ENCODE assay signal across 1 cellular context in genomic region chr10:4003348-4003973, GRCh38.
TF ChIP-seq lines count a peak whose summit lies in the region.

No MANE protein-coding gene starts in this region.

TF ChIP-seq in GM12878, 131 proteins besides CTCF, POLR2A, EP300 and RAD21 (continued from another document):
- TF ChIP-seq PRDM15 (CRISPR knock-in tag; IDR thresholded peaks at IDR 0.05) (no peak), SMC3 (IDR thresholded peaks at IDR 0.05; ENCODE audit: borderline replicate concordance, low read length) (0 out of 2 replicates have a peak, but pooled peaks have one; percentile 1), ZBTB11 (CRISPR knock-in tag; IDR thresholded peaks at IDR 0.05) (no peak), CHD4 (IDR thresholded peaks at IDR 0.05) (no peak), MLLT1 (IDR thresholded peaks at IDR 0.05) (no peak), TARDBP (IDR thresholded peaks at IDR 0.05; ENCODE audit: borderline replicate concordance) (no peak), CEBPZ (IDR thresholded peaks at IDR 0.05; ENCODE audit: low read depth, low read length) (no peak), EZH2 (IDR thresholded peaks at IDR 0.05; ENCODE audit: borderline replicate concordance, control insufficient read depth, low read depth, low read length) (no peak), ZBTB4 (CRISPR knock-in tag; IDR thresholded peaks at IDR 0.05) (no peak), EGR1 (IDR thresholded peaks at IDR 0.05; ENCODE audit: borderline replicate concordance in 1 of 2, low read depth in 2 of 2, low read length in 2 of 2) (no peak), ZBTB33 (IDR thresholded peaks at IDR 0.05) (no peak), KLF5 (IDR thresholded peaks at IDR 0.05; ENCODE audit: partially characterized antibody) (no peak), BMI1 (IDR thresholded peaks at IDR 0.05; ENCODE audit: borderline replicate concordance) (no peak), FOS (IDR thresholded peaks at IDR 0.05; ENCODE audit: borderline replicate concordance, extremely low read depth, insufficient read length) (no peak), SUPT20H (IDR thresholded peaks at IDR 0.05; ENCODE audit: borderline replicate concordance, control insufficient read depth, low read depth, low read length) (no peak), NR2C2 (IDR thresholded peaks at IDR 0.05; ENCODE audit: borderline replicate concordance, control insufficient read depth, insufficient read length, low read depth) (no peak), PAX5 (IDR thresholded peaks at IDR 0.05; ENCODE audit: borderline replicate concordance, low read depth, low read length) (no peak), BCL3 (IDR thresholded peaks at IDR 0.05; ENCODE audit: borderline replicate concordance, insufficient read depth, low read depth, low read length, poor library complexity, severe bottlenecking) (no peak), CBX3 (IDR thresholded peaks at IDR 0.05; ENCODE audit: borderline replicate concordance, low read depth) (no peak), MYC (IDR thresholded peaks at IDR 0.05; ENCODE audit: insufficient read depth, insufficient read length, insufficient replicate concordance, low read length, severe bottlenecking) (no peak), NFIC (IDR thresholded peaks at IDR 0.05; ENCODE audit: low read depth, low read length) (peak; percentile 55; the same call in 1 of the 2 replicates), RAD51 (IDR thresholded peaks at IDR 0.05) (no peak), ATF7 (IDR thresholded peaks at IDR 0.05; ENCODE audit: low read depth) (peak; percentile 67), CHD1 (IDR thresholded peaks at IDR 0.05; ENCODE audit: low read depth, low read length) (no peak), NR2C1 (IDR thresholded peaks at IDR 0.05) (no peak), NKRF (conservative IDR thresholded peaks at IDR 0.05) (no peak), CBX5 (IDR thresholded peaks at IDR 0.05; ENCODE audit: low read depth) (no peak), FOXM1 (IDR thresholded peaks at IDR 0.05; ENCODE audit: low read depth, low read length) (peak; percentile 48; the same call in 1 of the 2 replicates), GATAD2B (conservative IDR thresholded peaks at IDR 0.05; ENCODE audit: low read depth) (no peak), RELA (IDR thresholded peaks at IDR 0.05; ENCODE audit: borderline replicate concordance, partially characterized antibody) (no peak), NFYA (IDR thresholded peaks at IDR 0.05; ENCODE audit: borderline replicate concordance, low read depth, low read length) (no peak), MEF2A (IDR thresholded peaks at IDR 0.05; ENCODE audit: insufficient read depth, low read depth, low read length) (no peak), RUNX3 (IDR thresholded peaks at IDR 0.05; ENCODE audit: low read length) (peak; percentile 70), LARP7 (IDR thresholded peaks at IDR 0.05) (no peak), BHLHE40 (IDR thresholded peaks at IDR 0.05; ENCODE audit: borderline replicate concordance in 1 of 2, low read depth in 2 of 2, low read length in 1 of 2) (peak in 1 of 2 experiments; percentile 42; a peak in 1 of 4 replicates), RFX5 (IDR thresholded peaks at IDR 0.05; ENCODE audit: low read depth, low read length) (no peak), SMAD5 (IDR thresholded peaks at IDR 0.05; ENCODE audit: low read depth) (no peak), ZNF217 (IDR thresholded peaks at IDR 0.05) (no peak), ZNF24 (IDR thresholded peaks at IDR 0.05) (no peak), STAT3 (IDR thresholded peaks at IDR 0.05; ENCODE audit: low read depth, low read length) (no peak)
